Comparison of ENCODE assay signal across 8 cellular contexts in the genomic region with DNA sequence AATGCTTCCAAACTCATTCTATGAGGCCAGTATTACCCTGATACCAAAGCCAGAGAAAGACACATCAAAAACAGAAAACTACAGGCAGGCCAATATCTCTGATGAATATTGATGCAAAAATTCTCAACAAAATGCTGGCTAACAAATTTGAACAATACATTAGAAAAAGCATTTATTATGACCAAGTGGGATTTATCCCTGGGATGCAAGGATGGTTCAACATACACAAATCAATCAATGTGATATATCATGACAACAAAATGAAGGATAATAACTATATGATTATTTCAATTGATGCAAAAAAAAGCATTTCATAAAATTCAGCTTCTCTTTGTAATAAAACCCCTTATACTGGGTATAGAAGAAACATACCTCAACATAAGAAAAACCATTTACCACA.
"Had no signal": no experiment of that assay in that cellular context is flagged by ENCODE, and none has a peak within 500 bp of the region (broad histone marks: within the 10 kb centered on the region; RNA-seq: fewer than 3 reads in every experiment).

No MANE protein-coding gene starts in this region.

- DNase-seq: GDM1, GF-D8 had no signal

- H3K4me3 ChIP-seq: GM12878 had no signal

- FAIRE-seq: G401.6, GM12878, GM12891, GM12892, GM18507, GM19239 had no signal

- ATAC-seq: GM12878 had no signal
